Comparison of ENCODE assay signal across 20 cellular contexts in genomic region chr2:39631256-39631655, GRCh38. TPM values are rescaled to one million over a fixed set of nuclear protein-coding genes. Genes with fewer than 3 reads are reported as not detected.
"Had no signal": no experiment of that assay in that cellular context is flagged by ENCODE, and none has a peak within 500 bp of the region (broad histone marks: within the 10 kb centered on the region; RNA-seq: fewer than 3 reads in every experiment).

No MANE protein-coding gene starts in this region.

- ATAC-seq: activated CD8-positive, alpha-beta memory T cell treated with anti-CD3 and anti-CD28 coated beads, Interleukin-2, amount 10 ng/mL, durations not matched to agents 7 days and 5 days; activated naive CD8-positive, alpha-beta T cell treated with anti-CD3 and anti-CD28 coated beads, Interleukin-2, amount 50 U/mL, for 24 hours; activated T-helper 17 cell treated with anti-CD3 and anti-CD28 coated beads, Interleukin-2, amount 50 U/mL, for 72 hours; stimulated activated naive CD8-positive, alpha-beta T cell treated with anti-CD3 and anti-CD28 coated beads, Interleukin-15, Interleukin-2, amounts not matched to agents 100 U/mL and 50 U/mL, for 24 hours; WTC11 had no signal

- H3K4me3 Mint-ChIP-seq: activated CD4-positive, alpha-beta memory T cell treated with anti-CD3 and anti-CD28 coated beads, Interleukin-2, amount 10 ng/mL, durations not matched to agents 7 days and 5 days; activated CD8-positive, alpha-beta memory T cell treated with anti-CD3 and anti-CD28 coated beads, Interleukin-2, amount 10 ng/mL, durations not matched to agents 7 days and 5 days; activated naive CD8-positive, alpha-beta T cell treated with anti-CD3 and anti-CD28 coated beads, Interleukin-2, amount 50 U/mL, for 24 hours; activated T-helper 17 cell treated with anti-CD3 and anti-CD28 coated beads, Interleukin-2, amount 50 U/mL, for 72 hours; nephron progenitor cell; WTC11 had no signal

- H3K4me3 ChIP-seq: lower lobe of right lung, tibial artery, uterus had no signal

- H3K27ac ChIP-seq: lower lobe of right lung, tibial artery, uterus had no signal

- H3K27me3 ChIP-seq: tibial artery, uterus had no signal

- DNase-seq: activated CD4-positive, alpha-beta memory T cell treated with anti-CD3 and anti-CD28 coated beads, Interleukin-2, amount 10 ng/mL, durations not matched to agents 7 days and 5 days; activated CD4-positive, alpha-beta T cell treated with anti-CD3 and anti-CD28 coated beads for 4 hours; activated CD8-positive, alpha-beta memory T cell treated with anti-CD3 and anti-CD28 coated beads, Interleukin-2, amount 10 ng/mL, durations not matched to agents 7 days and 5 days; activated naive CD4-positive, alpha-beta T cell treated with Interleukin-2 at 50 U/mL for 16 hours; activated naive CD8-positive, alpha-beta T cell treated with anti-CD3 and anti-CD28 coated beads, Interleukin-2, amount 50 U/mL, for 24 hours; activated T-cell treated with anti-CD3 and anti-CD28 coated beads, Interleukin-2, amount 50 U/mL, for 1 hour; aorta; cerebellar nuclear complex; effector CD4-positive, alpha-beta T cell; hippocampal formation; lower lobe of right lung; midbrain; nephron progenitor cell; nucleus accumbens; stimulated activated naive CD8-positive, alpha-beta T cell treated with anti-CD3 and anti-CD28 coated beads, Interleukin-15, Interleukin-2, amounts not matched to agents 100 U/mL and 50 U/mL, for 24 hours; substantia nigra; tibial artery had no signal

- H3K4me1 ChIP-seq: lower lobe of right lung, tibial artery, uterus had no signal

- H3K9me3 ChIP-seq: lower lobe of right lung, tibial artery, uterus had no signal

- H3K27ac Mint-ChIP-seq: activated CD4-positive, alpha-beta memory T cell treated with anti-CD3 and anti-CD28 coated beads, Interleukin-2, amount 10 ng/mL, durations not matched to agents 7 days and 5 days; activated CD8-positive, alpha-beta memory T cell treated with anti-CD3 and anti-CD28 coated beads, Interleukin-2, amount 10 ng/mL, durations not matched to agents 7 days and 5 days; activated naive CD8-positive, alpha-beta T cell treated with anti-CD3 and anti-CD28 coated beads, Interleukin-2, amount 50 U/mL, for 24 hours; activated T-helper 17 cell treated with anti-CD3 and anti-CD28 coated beads, Interleukin-2, amount 50 U/mL, for 72 hours; nephron progenitor cell; WTC11 had no signal

- H3K4me1 Mint-ChIP-seq: activated CD4-positive, alpha-beta memory T cell treated with anti-CD3 and anti-CD28 coated beads, Interleukin-2, amount 10 ng/mL, durations not matched to agents 7 days and 5 days; activated CD8-positive, alpha-beta memory T cell treated with anti-CD3 and anti-CD28 coated beads, Interleukin-2, amount 10 ng/mL, durations not matched to agents 7 days and 5 days; activated naive CD8-positive, alpha-beta T cell treated with anti-CD3 and anti-CD28 coated beads, Interleukin-2, amount 50 U/mL, for 24 hours; activated T-helper 17 cell treated with anti-CD3 and anti-CD28 coated beads, Interleukin-2, amount 50 U/mL, for 72 hours had no signal

- H3K9me3 Mint-ChIP-seq: activated CD4-positive, alpha-beta memory T cell treated with anti-CD3 and anti-CD28 coated beads, Interleukin-2, amount 10 ng/mL, durations not matched to agents 7 days and 5 days; activated naive CD8-positive, alpha-beta T cell treated with anti-CD3 and anti-CD28 coated beads, Interleukin-2, amount 50 U/mL, for 24 hours; activated T-helper 17 cell treated with anti-CD3 and anti-CD28 coated beads, Interleukin-2, amount 50 U/mL, for 72 hours had no signal

- H3K36me3 Mint-ChIP-seq: activated CD8-positive, alpha-beta memory T cell treated with anti-CD3 and anti-CD28 coated beads, Interleukin-2, amount 10 ng/mL, durations not matched to agents 7 days and 5 days had no signal

- H3K36me3 ChIP-seq: lower lobe of right lung, tibial artery, uterus had no signal

RNA-seq across cellular contexts. Expression of gene TMEM178A, which starts 34.5 kb away (rescaled TPM):
- total RNA-seq: activated CD8-positive, alpha-beta memory T cell treated with anti-CD3 and anti-CD28 coated beads, Interleukin-2, amount 10 ng/mL, durations not matched to agents 7 days and 5 days had no signal
